8 cellular contexts compared by ENCODE assay signal in genomic region chr18:3248670-3249359, GRCh38. TPM values are rescaled to one million over a fixed set of nuclear protein-coding genes. Genes with fewer than 3 reads are reported as not detected.
A peak's percentile ranks its signal among the peaks of the same experiment; 100 is the strongest.
DNase-seq lines count a peak whose midpoint lies in the region; ATAC-seq and TF ChIP-seq lines count a peak whose summit lies in the region.

No MANE protein-coding gene starts in this region.

- H3K79me1 ChIP-seq in IMR-90 (ENCODE audit: low read depth in 1 of 2, low read length in 2 of 2): peaks cover 13 to 28% of the 10 kb centered on the region in 2 experiments; a peak in 3 of 4 replicates

- peak overlapping the region; percentile 95 for H3K4ac ChIP-seq in IMR-90 (ENCODE audit: low read depth, low read length)

- CTCF ChIA-PET in IMR-90 (lab: Yijun Ruan, JAX): interaction anchor here (0.6 to 0.7 kb wide), 2 partner anchors 69 to 659 kb away, joined by 4 to 6 read pairs; no protein-coding TSS in a partner anchor

- H2AK9ac ChIP-seq in IMR-90 (replicated peaks; ENCODE audit: low read depth, low read length, poor library complexity): peak overlapping the region; percentile 95

- in situ Hi-C loops in IMR-90 (cut with MboI; ENCODE audit: low sequenced_read_pairs): loop anchor here (5.0 kb wide), 1 partner anchor 312 kb away; no protein-coding TSS in a partner anchor

- dilution Hi-C loops in IMR-90 (cut with HindIII; ENCODE audit: low sequenced_read_pairs, unreplicated experiment): no loop called here

- POLR2A ChIA-PET in IMR-90 (lab: Charles Lee; ENCODE audit: unreplicated experiment): no interaction called here

- peaks cover 4% of the 10 kb centered on the region; the same call in 1 of the 2 replicates for H3K9me3 ChIP-seq in IMR-90 (ENCODE audit: control insufficient read depth, insufficient read depth, low read length)
- H3K9me3 ChIP-seq in WERI-Rb-1 (ENCODE audit: severe bottlenecking): no peaks in the 10 kb centered on the region
- H3K9me3 ChIP-seq in sigmoid colon: no peaks in the 10 kb centered on the region

- peak; percentile 75 for DNase-seq in EH (ENCODE audit: low read depth)
- DNase-seq in IMR-90: peak; percentile 57
- DNase-seq in WERI-Rb-1: no peak
- DNase-seq in foreskin fibroblast: peak in 1 of 2 donors; percentile 58
- no peak for DNase-seq in sigmoid colon
- no peak for DNase-seq in hepatic stellate cell (ENCODE audit: low spot score)

- no peak for ATAC-seq in IMR-90 (ENCODE audit: low read depth)
- no peak for ATAC-seq in HG03139 (IDR thresholded peaks at IDR 0.05; ENCODE audit: unreplicated experiment)
- no peak for ATAC-seq in HG03521 (IDR thresholded peaks at IDR 0.05; ENCODE audit: unreplicated experiment)

- peak overlapping the region; percentile 97 for H3K27ac ChIP-seq in IMR-90 (ENCODE audit: insufficient read depth, low read length)
- H3K27ac ChIP-seq in WERI-Rb-1: no peak overlapping the region
- H3K27ac ChIP-seq in sigmoid colon: peak overlapping the region; percentile 100

- H4K91ac ChIP-seq in IMR-90 (ENCODE audit: insufficient read depth, low read depth, low read length): peak overlapping the region; percentile 59

- H2BK5ac ChIP-seq in IMR-90 (ENCODE audit: low read depth, low read length, poor library complexity, severe bottlenecking): peak overlapping the region; percentile 97

- H3K9ac ChIP-seq in IMR-90 (ENCODE audit: low read depth, low read length): peak overlapping the region; percentile 100

- no peaks in the 10 kb centered on the region for H3K27me3 ChIP-seq in IMR-90 (ENCODE audit: control insufficient read depth, insufficient read depth, low read length)
- no peaks in the 10 kb centered on the region for H3K27me3 ChIP-seq in WERI-Rb-1 (ENCODE audit: insufficient read depth, low read depth, severe bottlenecking)
- H3K27me3 ChIP-seq in sigmoid colon: no peaks in the 10 kb centered on the region

- peak overlapping the region; percentile 70; the same call in 1 of the 2 replicates for H2BK120ac ChIP-seq in IMR-90 (ENCODE audit: low read depth, low read length)

- peak overlapping the region; percentile 81 to 98 for H4K8ac ChIP-seq in IMR-90 (ENCODE audit: low read depth in 2 of 2, low read length in 2 of 2)

- peak overlapping the region; percentile 94 for H3K14ac ChIP-seq in IMR-90 (replicated peaks; ENCODE audit: low read depth, low read length)

- H3K4me3 ChIP-seq in IMR-90 (ENCODE audit: insufficient read depth, low read depth, low read length) (peak overlapping the region; percentile 84), WERI-Rb-1 (ENCODE audit: low read depth, low read length) (peak overlapping the region; percentile 91; the same call in 1 of the 2 replicates), foreskin fibroblast (ENCODE audit: low read depth in 1 of 2, low read length in 2 of 2) (peak overlapping the region; percentile 77 to 92), sigmoid colon (peak overlapping the region; percentile 98 to 100 (median 99))

- H3K18ac ChIP-seq in IMR-90 (ENCODE audit: low read depth, low read length): peak overlapping the region; percentile 100

- no peak overlapping the region for H2BK20ac ChIP-seq in IMR-90 (ENCODE audit: low read depth, low read length)

- intact Hi-C loops in IMR-90 (cut with micrococcal nuclease): loop anchor here (5.0 to 10.0 kb wide), 2 partner anchors 262 to 444 kb away; no protein-coding TSS in a partner anchor
- intact Hi-C loops in sigmoid colon (cut with DNase I): loop anchor here (5.0 kb wide), 4 partner anchors 77 to 592 kb away; partner anchors contain the start of genes LPIN2 and SMCHD1

- H3K9me1 ChIP-seq in IMR-90 (ENCODE audit: insufficient read depth, low read length): no peaks in the 10 kb centered on the region

- BruUV-seq in IMR-90 (replicated peaks; lab: Mats Ljungman, UMichigan): TSS peak; percentile 64

- TF ChIP-seq CTCF in IMR-90 (conservative IDR thresholded peaks at IDR 0.05; ENCODE audit: low read depth, low read length) (no peak), WERI-Rb-1 (IDR thresholded peaks at IDR 0.05; ENCODE audit: low read depth, low read length) (no peak), foreskin fibroblast (IDR thresholded peaks at IDR 0.05; ENCODE audit: low read depth, low read length) (no peak), sigmoid colon (IDR thresholded peaks at IDR 0.05) (no peak)

- no peak for TF ChIP-seq EP300 in sigmoid colon (IDR thresholded peaks at IDR 0.05)

- H3K56ac ChIP-seq in IMR-90 (ENCODE audit: extremely low read depth, insufficient read depth, low read length): peak overlapping the region; percentile 100

- peaks cover 27% of the 10 kb centered on the region for H4K20me1 ChIP-seq in IMR-90 (ENCODE audit: insufficient read depth, low read length)

- peak overlapping the region; percentile 96; the same call in 1 of the 2 replicates for H3K23ac ChIP-seq in IMR-90 (ENCODE audit: low read depth, low read length)

- no peak for TF ChIP-seq RAD21 in IMR-90 (IDR thresholded peaks at IDR 0.05; ENCODE audit: low read length)

- H2AFZ ChIP-seq in IMR-90 (replicated peaks; ENCODE audit: low read length, poor library complexity): no peak overlapping the region

- no CpG with 5 or more reads among the region's 9 CpGs for WGBS in IMR-90 (ENCODE audit: extremely low coverage in 2 of 2, insufficient read length in 1 of 2), 2 experiments
- 9 to 10% methylated on average over 9 of the region's 9 CpGs for WGBS in sigmoid colon, 2 donors

- peak overlapping the region; percentile 3; the same call in 1 of the 3 replicates for H2BK15ac ChIP-seq in IMR-90 (ENCODE audit: low read depth, low read length)

- H3K4me1 ChIP-seq in IMR-90 (ENCODE audit: control insufficient read depth, insufficient read depth, low read length) (peaks cover 7% of the 10 kb centered on the region; the same call in 1 of the 2 replicates), sigmoid colon (peaks cover 0 to 62% (median 49%) of the 10 kb centered on the region in 4 donors)

- H3K36me3 ChIP-seq in IMR-90 (ENCODE audit: control insufficient read depth, insufficient read depth, low read length) (peaks cover 10% of the 10 kb centered on the region), WERI-Rb-1 (peaks cover 10% of the 10 kb centered on the region), sigmoid colon (peaks cover 4 to 12% (median 6%) of the 10 kb centered on the region in 4 donors)

- H2AK5ac ChIP-seq in IMR-90 (ENCODE audit: low read depth, low read length): peak overlapping the region; percentile 83; the same call in 1 of the 2 replicates

- TF ChIP-seq POLR2A in IMR-90 (IDR thresholded peaks at IDR 0.05; ENCODE audit: low read depth, low read length) (no peak), sigmoid colon (IDR thresholded peaks at IDR 0.05) (peak in 1 of 2 donors; percentile 13)

- H3K4me2 ChIP-seq in IMR-90 (ENCODE audit: low read depth, low read length): peak overlapping the region; percentile 90

- peak overlapping the region; percentile 99 for H4K5ac ChIP-seq in IMR-90 (ENCODE audit: low read depth, low read length)

TF ChIP-seq in IMR-90, 13 proteins besides CTCF, POLR2A, EP300 and RAD21 (continues in another document):
- TF ChIP-seq RCOR1 (IDR thresholded peaks at IDR 0.05; ENCODE audit: insufficient replicate concordance, low read length) (no peak), MAFK (IDR thresholded peaks at IDR 0.05; ENCODE audit: low read depth, low read length) (no peak), MAZ (IDR thresholded peaks at IDR 0.05; ENCODE audit: borderline replicate concordance, low read depth, low read length) (no peak), SMC3 (IDR thresholded peaks at IDR 0.05; ENCODE audit: low read depth, low read length) (no peak), FOS (IDR thresholded peaks at IDR 0.05; ENCODE audit: low read depth, low read length) (no peak), CEBPB (IDR thresholded peaks at IDR 0.05; ENCODE audit: low read depth, low read length) (no peak), RFX5 (IDR thresholded peaks at IDR 0.05; ENCODE audit: low read depth, low read length) (no peak), ELK1 (IDR thresholded peaks at IDR 0.05; ENCODE audit: borderline replicate concordance, low read depth, low read length) (no peak), NFE2L2 (IDR thresholded peaks at IDR 0.05; ENCODE audit: low read depth, low read length) (no peak), CHD1 (IDR thresholded peaks at IDR 0.05; ENCODE audit: low read depth, low read length) (no peak), BHLHE40 (IDR thresholded peaks at IDR 0.05; ENCODE audit: low read depth, low read length) (no peak), MXI1 (IDR thresholded peaks at IDR 0.05; ENCODE audit: borderline replicate concordance, low read depth, low read length) (no peak)

RNA-seq across cellular contexts. Expression of gene MYL12A, which starts 1.2 kb away (rescaled TPM):
- total RNA-seq in IMR-90 (2012; rRNA removed) (580 and 743 TPM in 2 replicates), sigmoid colon (100 to 1,000 TPM; 165 to 208 (median 186) TPM)
- polyA plus RNA-seq in IMR-90 (2012; rRNA removed) (469 and 549 TPM in 2 replicates), sigmoid colon (1,000 to 10,000 TPM in 1 of 3 donors, 100 to 1,000 TPM in 2; 558 to 1,173 (median 876) TPM)
- polyA plus RNA-seq in IMR-90 (2012; cell fraction: cytosol; rRNA removed): 192 and 196 TPM in 2 replicates
- 65.1 and 308 TPM in 2 replicates for polyA plus RNA-seq in IMR-90 (2012; cell fraction: nucleus; rRNA removed; ENCODE audit: low replicate concordance)

RNA-seq across cellular contexts. Expression of gene MYL12B, which starts 13.1 kb away (rescaled TPM):
- total RNA-seq in IMR-90 (2012; rRNA removed) (593 and 692 TPM in 2 replicates), sigmoid colon (100 to 1,000 TPM; 155 to 227 (median 181) TPM)
- polyA plus RNA-seq in IMR-90 (2012; rRNA removed) (753 and 816 TPM in 2 replicates), sigmoid colon (1,000 to 10,000 TPM in 2 of 3 donors, 100 to 1,000 TPM in 1; 696 to 1,674 (median 1,233) TPM)
- polyA plus RNA-seq in IMR-90 (2012; cell fraction: cytosol; rRNA removed): 265 and 382 TPM in 2 replicates
- 98.0 and 290 TPM in 2 replicates for polyA plus RNA-seq in IMR-90 (2012; cell fraction: nucleus; rRNA removed; ENCODE audit: low replicate concordance)

RNA-seq across cellular contexts. Expression of gene MYOM1, which starts 29.0 kb away (rescaled TPM):
- total RNA-seq in IMR-90 (2012; rRNA removed) (under 0.01 TPM in 2 replicates), sigmoid colon (10 to 100 TPM; 17.3 to 37.7 (median 22.1) TPM)
- polyA plus RNA-seq in IMR-90 (2012; rRNA removed) (0.04 and 0.10 TPM in 2 replicates), sigmoid colon (10 to 100 TPM in 1 of 3 donors, 1 to 10 TPM in 2; 3.3 to 11.1 (median 5.4) TPM)
- 0.01 TPM in 1 of 2 replicates, not detected in the other for polyA plus RNA-seq in IMR-90 (2012; cell fraction: cytosol; rRNA removed)
- 0.02 TPM in 2 replicates for polyA plus RNA-seq in IMR-90 (2012; cell fraction: nucleus; rRNA removed; ENCODE audit: low replicate concordance)

Comparison
In these comparisons a context has a peak if more than half of its experiments do, and no peak if none do; other contexts are left out.
1. DNase-seq: peak in EH (single experiment) and IMR-90 (single experiment); none in WERI-Rb-1 (single experiment), sigmoid colon (single experiment) and hepatic stellate cell (single experiment).
2. RNA of gene MYOM1, which starts 29.0 kb away (total RNA-seq): 17.3 to 37.7 TPM in sigmoid colon; under 0.01 TPM in IMR-90; every median in the first group is over 10 times any median in the second.
3. Peak in every context shown above with its lines, with median percentiles within 50 percentile points of each other: H3K4me3 ChIP-seq.